In genomic region chr19:44653977-44654784, GRCh38 we compare ENCODE assay signal across 8 cellular contexts. TPM values are rescaled to one million over a fixed set of nuclear protein-coding genes. Genes with fewer than 3 reads are reported as not detected.
DNase-seq lines count a peak whose midpoint lies in the region; ATAC-seq lines count a peak whose summit lies in the region.

No MANE protein-coding gene starts in this region.

- H2BK15ac ChIP-seq in mesendoderm (replicated peaks; ENCODE audit: low read depth) = no peak overlapping the region

- no peaks in the 10 kb centered on the region for H3K79me2 ChIP-seq in Karpas-422 (ENCODE audit: low read length)
- H3K79me2 ChIP-seq in mesendoderm (ENCODE audit: control insufficient read depth, insufficient read depth, low read length) = no peaks in the 10 kb centered on the region

- peak; percentile 35 to 85 (median 51) for DNase-seq in CD4-positive, CD25-positive, alpha-beta regulatory T cell
- peak; percentile 86 for DNase-seq in Karpas-422
- peak; percentile 58 to 63 for DNase-seq in activated CD4-positive, alpha-beta T cell treated with anti-CD3 and anti-CD28 coated beads for 4 hours
- peak; percentile 42 to 69 for DNase-seq in dermis microvascular lymphatic vessel endothelial cell (ENCODE audit: low read depth in 2 of 2)
- peak; percentile 76 for DNase-seq in mesendoderm
- DNase-seq in stimulated activated CD8-positive, alpha-beta memory T cell treated with anti-CD3 and anti-CD28 coated beads, Interleukin-7, amount 100 ng/mL, for 4 hours (ENCODE audit: low read depth in 2 of 2) = peak; percentile 34 to 39
- no peak for DNase-seq in GM03348 (ENCODE audit: low spot score)

- WGBS in mesendoderm (ENCODE audit: extremely low coverage, insufficient coverage, low lambda C conversion rate) = no CpG with 5 or more reads among the region's 16 CpGs

- no peak overlapping the region for H3K56ac ChIP-seq in mesendoderm (ENCODE audit: low read length)

- peaks cover 0 to 2% (median 0%) of the 10 kb centered on the region in 7 donors for H3K9me3 Mint-ChIP-seq in CD4-positive, CD25-positive, alpha-beta regulatory T cell

- H2AK5ac ChIP-seq in mesendoderm (ENCODE audit: low read length) = no peak overlapping the region

- H2AFZ ChIP-seq in Karpas-422 (ENCODE audit: low read length) = no peak overlapping the region

- H3K27ac ChIP-seq in CD4-positive, CD25-positive, alpha-beta regulatory T cell (ENCODE audit: insufficient read depth, low read length, poor library complexity, severe bottlenecking) = no peak overlapping the region
- H3K27ac ChIP-seq in Karpas-422 (ENCODE audit: low read length) (no peak overlapping the region), mesendoderm (ENCODE audit: low read depth, low read length) (no peak overlapping the region)

- H3K4me3 ChIP-seq in CD4-positive, CD25-positive, alpha-beta regulatory T cell (ENCODE audit: low read depth, low read length) = no peak overlapping the region
- H3K4me3 ChIP-seq in Karpas-422 (ENCODE audit: low read length) (no peak overlapping the region), mesendoderm (ENCODE audit: low read length) (no peak overlapping the region)

- H3K79me1 ChIP-seq in mesendoderm (ENCODE audit: low read length) = no peaks in the 10 kb centered on the region

- no peak overlapping the region for H3K4ac ChIP-seq in mesendoderm (ENCODE audit: low read depth, low read length)

- H3K9me2 ChIP-seq in Karpas-422 (replicated peaks; ENCODE audit: insufficient read depth, low read length) = no peaks in the 10 kb centered on the region

- H3K18ac ChIP-seq in mesendoderm (ENCODE audit: low read length) = no peak overlapping the region

- ATAC-seq in CD4-positive, CD25-positive, alpha-beta regulatory T cell (ENCODE audit: low read depth in 2 of 2) = peak; percentile 87 to 89
- ATAC-seq in GM19468 (IDR thresholded peaks at IDR 0.05; ENCODE audit: extremely low read depth, unreplicated experiment) = peak; percentile 21

- H3K27ac Mint-ChIP-seq in CD4-positive, CD25-positive, alpha-beta regulatory T cell = peak overlapping the region in 2 of 3 donors; percentile 6 to 21

- no peak overlapping the region for H3K9ac ChIP-seq in Karpas-422 (ENCODE audit: low read length)
- no peak overlapping the region for H3K9ac ChIP-seq in mesendoderm (ENCODE audit: low read length)

- H3K27me3 Mint-ChIP-seq in CD4-positive, CD25-positive, alpha-beta regulatory T cell = no peaks in the 10 kb centered on the region

- no peak overlapping the region for H2BK5ac ChIP-seq in mesendoderm (ENCODE audit: low read length)

- H3K4me2 ChIP-seq in Karpas-422 (ENCODE audit: low read depth, low read length, poor library complexity, severe bottlenecking) (no peak overlapping the region), mesendoderm (ENCODE audit: low read length) (no peak overlapping the region)

- H3K4me1 Mint-ChIP-seq in CD4-positive, CD25-positive, alpha-beta regulatory T cell = peaks cover 0 to 12% (median 6%) of the 10 kb centered on the region in 4 donors

- H3K36me3 Mint-ChIP-seq in CD4-positive, CD25-positive, alpha-beta regulatory T cell = no peaks in the 10 kb centered on the region

- H2BK120ac ChIP-seq in mesendoderm (ENCODE audit: low read depth, low read length) = no peak overlapping the region

- no peak overlapping the region for H4K8ac ChIP-seq in mesendoderm (ENCODE audit: low read depth, low read length)

- H3K27me3 ChIP-seq in CD4-positive, CD25-positive, alpha-beta regulatory T cell (ENCODE audit: control insufficient read depth, insufficient read depth, low read length) = no peaks in the 10 kb centered on the region
- H3K27me3 ChIP-seq in Karpas-422 (ENCODE audit: low read length) (no peaks in the 10 kb centered on the region), mesendoderm (ENCODE audit: insufficient read depth, low read length, poor library complexity) (no peaks in the 10 kb centered on the region)

- H3K4me1 ChIP-seq in CD4-positive, CD25-positive, alpha-beta regulatory T cell (ENCODE audit: control insufficient read depth, insufficient read depth, low read length, poor library complexity, severe bottlenecking) = no peaks in the 10 kb centered on the region
- H3K4me1 ChIP-seq in Karpas-422 (ENCODE audit: low read length) (no peaks in the 10 kb centered on the region), mesendoderm (ENCODE audit: control insufficient read depth, low read depth, low read length) (no peaks in the 10 kb centered on the region)

- H4K5ac ChIP-seq in mesendoderm (ENCODE audit: low read length) = no peak overlapping the region

- no peaks in the 10 kb centered on the region for H3K36me3 ChIP-seq in CD4-positive, CD25-positive, alpha-beta regulatory T cell (ENCODE audit: control insufficient read depth, insufficient read depth, low read length)
- H3K36me3 ChIP-seq in Karpas-422 (ENCODE audit: insufficient read depth, low read length) = no peaks in the 10 kb centered on the region
- peaks cover 23% of the 10 kb centered on the region for H3K36me3 ChIP-seq in mesendoderm (ENCODE audit: control insufficient read depth, insufficient read depth, low read length)

- no peak overlapping the region for H3K4me3 Mint-ChIP-seq in CD4-positive, CD25-positive, alpha-beta regulatory T cell

- no peaks in the 10 kb centered on the region for H3K9me3 ChIP-seq in CD4-positive, CD25-positive, alpha-beta regulatory T cell (ENCODE audit: control insufficient read depth in 2 of 2, low read length in 2 of 2)
- no peaks in the 10 kb centered on the region for H3K9me3 ChIP-seq in Karpas-422 (ENCODE audit: low read length)

- H4K20me1 ChIP-seq in Karpas-422 (ENCODE audit: insufficient read depth, low read depth, low read length) = no peaks in the 10 kb centered on the region

- no peak overlapping the region for H3K23ac ChIP-seq in mesendoderm (ENCODE audit: low read length)

RNA-seq across cellular contexts. Expression of gene PVR, which starts 10.5 kb away (rescaled TPM):
- total RNA-seq in CD4-positive, CD25-positive, alpha-beta regulatory T cell = 0.37 TPM
- polyA plus RNA-seq in CD4-positive, CD25-positive, alpha-beta regulatory T cell = under 1 TPM in 1 of 4 donors, not detected in 3; 0.25 TPM
- total RNA-seq in Karpas-422 (2014; rRNA removed; shearing (Covaris generic); ENCODE audit: low replicate concordance) = not detected in 2 replicates
- total RNA-seq in dermis microvascular lymphatic vessel endothelial cell = 53.8 and 84.7 TPM in 2 replicates
- polyA plus RNA-seq in mesendoderm (2013, experiment 1 of 2) = 14.9 TPM
- polyA plus RNA-seq in mesendoderm (2013, experiment 2 of 2) = 14.7 TPM

RNA-seq across cellular contexts. Expression of gene CEACAM19, which starts 17.1 kb away (rescaled TPM):
- not detected for total RNA-seq in CD4-positive, CD25-positive, alpha-beta regulatory T cell
- polyA plus RNA-seq in CD4-positive, CD25-positive, alpha-beta regulatory T cell = not detected
- total RNA-seq in Karpas-422 (2014; rRNA removed; shearing (Covaris generic); ENCODE audit: low replicate concordance) = not detected in 2 replicates
- total RNA-seq in dermis microvascular lymphatic vessel endothelial cell = 0.51 and 1.1 TPM in 2 replicates
- polyA plus RNA-seq in mesendoderm (2013, experiment 1 of 2) = 0.53 TPM
- polyA plus RNA-seq in mesendoderm (2013, experiment 2 of 2) = 0.60 TPM

RNA-seq across cellular contexts. Expression of gene IGSF23, which starts 40.8 kb away (rescaled TPM):
- not detected for total RNA-seq in CD4-positive, CD25-positive, alpha-beta regulatory T cell
- not detected for polyA plus RNA-seq in CD4-positive, CD25-positive, alpha-beta regulatory T cell
- not detected in 2 replicates for total RNA-seq in Karpas-422 (2014; rRNA removed; shearing (Covaris generic); ENCODE audit: low replicate concordance)
- 0.13 TPM in 2 replicates for total RNA-seq in dermis microvascular lymphatic vessel endothelial cell
- polyA plus RNA-seq in mesendoderm (2013, experiment 1 of 2) = not detected
- not detected for polyA plus RNA-seq in mesendoderm (2013, experiment 2 of 2)

RNA-seq across cellular contexts. Expression of gene CEACAM16, which starts 44.8 kb away (rescaled TPM):
- not detected for total RNA-seq in CD4-positive, CD25-positive, alpha-beta regulatory T cell
- polyA plus RNA-seq in CD4-positive, CD25-positive, alpha-beta regulatory T cell = not detected
- total RNA-seq in Karpas-422 (2014; rRNA removed; shearing (Covaris generic); ENCODE audit: low replicate concordance) = not detected in 2 replicates
- total RNA-seq in dermis microvascular lymphatic vessel endothelial cell = not detected in 2 replicates
- not detected for polyA plus RNA-seq in mesendoderm (2013, experiment 1 of 2)
- polyA plus RNA-seq in mesendoderm (2013, experiment 2 of 2) = not detected

Comparison
In these comparisons a context has a peak if more than half of its experiments do, and no peak if none do; other contexts are left out.
1. RNA of gene PVR, which starts 10.5 kb away (total RNA-seq): 53.8 to 84.7 TPM in dermis microvascular lymphatic vessel endothelial cell; 0.37 TPM in CD4-positive, CD25-positive, alpha-beta regulatory T cell (single experiment) and not detected in Karpas-422; every median in the first group is over 10 times any median in the second.